In genomic region chr15:68653031-68653635, GRCh38 we compare ENCODE assay signal across 15 cellular contexts.
"Had no signal": no experiment of that assay in that cellular context is flagged by ENCODE, and none has a peak within 500 bp of the region (broad histone marks: within the 10 kb centered on the region; RNA-seq: fewer than 3 reads in every experiment).

No MANE protein-coding gene starts in this region.

- H3K9me3 ChIP-seq: body of pancreas, SK-N-SH, thoracic aorta had no signal

- H3K27me3 ChIP-seq: body of pancreas had no signal

- H3K4me1 ChIP-seq: body of pancreas had no signal

- H3K27ac ChIP-seq: body of pancreas, thoracic aorta had no signal

- ATAC-seq: activated naive CD4-positive, alpha-beta T cell treated with anti-CD3 and anti-CD28 coated beads, Interleukin-2, amount 50 U/mL, for 72 hours; activated T-cell treated with anti-CD3 and anti-CD28 coated beads, Interleukin-2, amount 50 U/mL, for 72 hours; body of pancreas; stimulated activated naive CD8-positive, alpha-beta T cell treated with anti-CD3 and anti-CD28 coated beads, Interleukin-15, amount 100 ng/mL, for 72 hours had no signal

- DNase-seq: activated CD4-positive, alpha-beta T cell treated with anti-CD3 and anti-CD28 coated beads, Interleukin-2, amount 10 ng/mL, durations not matched to agents 24 days and 14 days; activated CD4-positive, CD25-positive, alpha-beta regulatory T cell; activated CD8-positive, alpha-beta memory T cell treated with anti-CD3 and anti-CD28 coated beads, Interleukin-2, amount 50 U/mL, for 4 hours; activated gamma-delta T cell treated with Interleukin-2 at 50 U/mL for 16 hours; activated T-cell treated with anti-CD3 and anti-CD28 coated beads, Interleukin-2, amount 50 U/mL, for 72 hours; amniotic stem cell; body of pancreas; effector memory CD4-positive, alpha-beta T cell; left cardiac atrium; occipital lobe; retina; SK-N-SH; stimulated activated naive CD8-positive, alpha-beta T cell treated with anti-CD3 and anti-CD28 coated beads, Interleukin-15, amount 100 ng/mL, for 72 hours had no signal

- H3K36me3 ChIP-seq: thoracic aorta had no signal

- H3K4me3 ChIP-seq: body of pancreas, thoracic aorta had no signal
